ENCODE assay signal across 11 cellular contexts in genomic region chr7:33186187-33186586, GRCh38. TPM values are rescaled to one million over a fixed set of nuclear protein-coding genes. Genes with fewer than 3 reads are reported as not detected.
DNase-seq lines count a peak whose midpoint lies in the region; ATAC-seq, FAIRE-seq and TF ChIP-seq lines count a peak whose summit lies in the region.
"Had no signal": no experiment of that assay in that cellular context is flagged by ENCODE, and none has a peak within 500 bp of the region (broad histone marks: within the 10 kb centered on the region; RNA-seq: fewer than 3 reads in every experiment).

No MANE protein-coding gene starts in this region.

- no peaks in the 10 kb centered on the region for H3K79me1 ChIP-seq in mesendoderm (ENCODE audit: low read length)

- intact Hi-C loops in posterior cingulate gyrus (cut with DNase I) (loop anchor here (5.0 kb wide), 1 partner anchor 746 kb away; no protein-coding TSS in a partner anchor), left colon (cut with DNase I, micrococcal nuclease) (no loop called here)

- H3K27ac ChIP-seq in brain microvascular endothelial cell (no peak overlapping the region), mesendoderm (ENCODE audit: low read depth, low read length) (no peak overlapping the region)
- H3K27ac ChIP-seq: right lobe of liver had no signal

- DNase-seq in EL (peak; percentile 45), LHCN-M2 (ENCODE audit: low read depth) (peak; percentile 66), brain microvascular endothelial cell (peak; percentile 70), mesendoderm (peak; percentile 83), posterior cingulate gyrus (no peak), left colon (no peak), mucosa of gallbladder (ENCODE audit: low spot score) (no peak), GM19239 (ENCODE audit: insufficient read length, low spot score) (no peak)
- DNase-seq: activated CD4-positive, alpha-beta T cell treated with anti-CD3 and anti-CD28 coated beads, Interleukin-2, amount 50 U/mL, for 48 hours; activated effector memory CD4-positive, alpha-beta T cell treated with Interleukin-2 at 50 U/mL for 16 hours; right lobe of liver had no signal

- no peaks in the 10 kb centered on the region for H3K4me1 ChIP-seq in mesendoderm (ENCODE audit: control insufficient read depth, low read depth, low read length)
- H3K4me1 ChIP-seq: right lobe of liver had no signal

- H3K4ac ChIP-seq in mesendoderm (ENCODE audit: low read depth, low read length): no peak overlapping the region

- no peak overlapping the region for H3K9ac ChIP-seq in mesendoderm (ENCODE audit: low read length)

- H3K4me3 ChIP-seq in brain microvascular endothelial cell (ENCODE audit: low read depth, low read length): no peak overlapping the region
- no peak overlapping the region for H3K4me3 ChIP-seq in mesendoderm (ENCODE audit: low read length)
- H3K4me3 ChIP-seq: right lobe of liver had no signal

- H3K23ac ChIP-seq in mesendoderm (ENCODE audit: low read length): no peak overlapping the region

- no peak overlapping the region for H2BK15ac ChIP-seq in mesendoderm (replicated peaks; ENCODE audit: low read depth)

- WGBS in mesendoderm (ENCODE audit: extremely low coverage, insufficient coverage, low lambda C conversion rate): no CpG with 5 or more reads among the region's 1 CpG

- H3K18ac ChIP-seq in mesendoderm (ENCODE audit: low read length): no peak overlapping the region

- no peak overlapping the region for H2BK5ac ChIP-seq in mesendoderm (ENCODE audit: low read length)

- H3K56ac ChIP-seq in mesendoderm (ENCODE audit: low read length): no peak overlapping the region

- no peak overlapping the region for H4K5ac ChIP-seq in mesendoderm (ENCODE audit: low read length)

- H3K4me2 ChIP-seq in mesendoderm (ENCODE audit: low read length): no peak overlapping the region

- FAIRE-seq in GM19239 (lab: Jason Lieb, UNC): no peak

- no peak for TF ChIP-seq CTCF in brain microvascular endothelial cell (IDR thresholded peaks at IDR 0.05; ENCODE audit: low read depth, low read length, missing control alignments)

- no peak overlapping the region for H2AK5ac ChIP-seq in mesendoderm (ENCODE audit: low read length)

- no peaks in the 10 kb centered on the region for H3K27me3 ChIP-seq in brain microvascular endothelial cell (replicated peaks)
- no peaks in the 10 kb centered on the region for H3K27me3 ChIP-seq in mesendoderm (ENCODE audit: insufficient read depth, low read length, poor library complexity)
- H3K27me3 ChIP-seq: right lobe of liver had no signal

- no peaks in the 10 kb centered on the region for H3K36me3 ChIP-seq in brain microvascular endothelial cell (replicated peaks)
- no peaks in the 10 kb centered on the region for H3K36me3 ChIP-seq in mesendoderm (ENCODE audit: control insufficient read depth, insufficient read depth, low read length)
- H3K36me3 ChIP-seq: right lobe of liver had no signal

- ATAC-seq in left colon: no peak

- no peak overlapping the region for H4K8ac ChIP-seq in mesendoderm (ENCODE audit: low read depth, low read length)

- H2BK120ac ChIP-seq in mesendoderm (ENCODE audit: low read depth, low read length): no peak overlapping the region

- in situ Hi-C loops in brain microvascular endothelial cell (cut with HindIII; ENCODE audit: low pct_ligation_motif_present, low sequenced_read_pairs): no loop called here

- no peaks in the 10 kb centered on the region for H3K79me2 ChIP-seq in mesendoderm (ENCODE audit: control insufficient read depth, insufficient read depth, low read length)

RNA-seq across cellular contexts. Expression of gene BBS9, which starts 56.8 kb away (rescaled TPM):
- total RNA-seq in LHCN-M2 (2014; rRNA removed) (7.3 and 12.2 TPM in 2 replicates), left colon (10 to 100 TPM in 1 of 2 donors, 1 to 10 TPM in 1; 7.9 to 11.0 TPM), mucosa of gallbladder (24.3 TPM)
- 8.0 TPM for polyA plus RNA-seq in LHCN-M2 (2012)
- polyA plus RNA-seq in mesendoderm (2013, experiment 1 of 2): 14.5 TPM
- polyA plus RNA-seq in mesendoderm (2013, experiment 2 of 2): 15.4 TPM

Comparison
In these comparisons a context has a peak if more than half of its experiments do, and no peak if none do; other contexts are left out.
1. DNase-seq: peak in EL (single experiment), LHCN-M2 (single experiment), brain microvascular endothelial cell (single experiment) and mesendoderm (single experiment); none in posterior cingulate gyrus (0 of 10), left colon (0 of 2), mucosa of gallbladder (single experiment) and GM19239 (single experiment).